In genomic region chr13:29508130-29508873, GRCh38 we compare ENCODE assay signal across 9 cellular contexts.
DNase-seq lines count a peak whose midpoint lies in the region; ATAC-seq and TF ChIP-seq lines count a peak whose summit lies in the region.
"Had no signal": no experiment of that assay in that cellular context is flagged by ENCODE, and none has a peak within 500 bp of the region (broad histone marks: within the 10 kb centered on the region; RNA-seq: fewer than 3 reads in every experiment).

No MANE protein-coding gene starts in this region.

- no peaks in the 10 kb centered on the region for H4K20me1 ChIP-seq in KMS-11 (ENCODE audit: insufficient read depth)

- peak overlapping the region; percentile 45; the same call in 1 of the 2 replicates for H3K4me2 ChIP-seq in KMS-11

- POLR2A ChIA-PET in CD4-positive, alpha-beta T cell (lab: Charles Lee) = interaction anchor here (0.6 kb wide), 1 partner anchor 97 kb away, joined by 3 read pairs; no protein-coding TSS in a partner anchor
- POLR2A ChIA-PET in RWPE1 (lab: Yijun Ruan, JAX; ENCODE audit: low non-redundant PET) = no interaction called here

- intact Hi-C loops in CD4-positive, alpha-beta T cell (cut with DNase I, micrococcal nuclease) = loop anchor here (1.0 to 10.0 kb wide), 3 partner anchors 200 to 1066 kb away; no protein-coding TSS in a partner anchor

- H2AFZ ChIP-seq in KMS-11 (ENCODE audit: low read depth) = no peak overlapping the region

- H3K4me3 ChIP-seq in KMS-11 (IDR thresholded peaks at IDR 0.05; ENCODE audit: insufficient read depth, low read depth, low read length) (no peak overlapping the region), neutrophil (ENCODE audit: low read depth in 1 of 2, low read length in 1 of 2) (no peak overlapping the region), stomach smooth muscle (ENCODE audit: low read length in 2 of 2) (peak overlapping the region in 1 of 2 donors; percentile 47)

- H3K9me3 ChIP-seq in CD4-positive, alpha-beta T cell (ENCODE audit: control insufficient read depth, low read length) = no peaks in the 10 kb centered on the region
- H3K9me3 ChIP-seq in neutrophil = no peaks in the 10 kb centered on the region
- H3K9me3 ChIP-seq in stomach smooth muscle (ENCODE audit: control insufficient read depth in 2 of 2, low read length in 2 of 2) = no peaks in the 10 kb centered on the region

- H3K9ac ChIP-seq in KMS-11 (peak overlapping the region; percentile 27; the same call in 1 of the 2 replicates), stomach smooth muscle (ENCODE audit: low read length in 2 of 2) (no peak overlapping the region)

- H3K27ac ChIP-seq in CD4-positive, alpha-beta T cell (ENCODE audit: low read depth, low read length) = no peak overlapping the region
- peak overlapping the region; percentile 69 for H3K27ac ChIP-seq in KMS-11
- H3K27ac ChIP-seq in RWPE1 = peak overlapping the region; percentile 47
- no peak overlapping the region for H3K27ac ChIP-seq in neutrophil
- peak overlapping the region; percentile 53 for H3K27ac ChIP-seq in stomach smooth muscle (ENCODE audit: low read length)

- peaks cover 21% of the 10 kb centered on the region for H3K36me3 Mint-ChIP-seq in CD4-positive, alpha-beta T cell (ENCODE audit: low read depth)

- H3K4me1 ChIP-seq in KMS-11 (ENCODE audit: low read depth, poor library complexity, severe bottlenecking) (peaks cover 25% of the 10 kb centered on the region), neutrophil (ENCODE audit: control insufficient read depth in 1 of 2, insufficient read depth in 1 of 2, low read depth in 1 of 2, low read length in 1 of 2) (no peaks in the 10 kb centered on the region), stomach smooth muscle (ENCODE audit: control insufficient read depth, insufficient read depth, low read length) (peaks cover 36% of the 10 kb centered on the region)

- CTCF ChIA-PET in CD4-positive, alpha-beta T cell (lab: Charles Lee) = interaction anchor here (0.8 to 3.0 kb wide), 8 partner anchors 9 to 606 kb away, joined by 3 to 35 read pairs (median 5); no protein-coding TSS in a partner anchor
- CTCF ChIA-PET in RWPE1 (lab: Yijun Ruan, JAX) = interaction anchor here (0.5 to 2.8 kb wide), 29 partner anchors 9 to 1029 kb away, joined by 3 to 23 read pairs (median 3); partner anchors contain the start of gene UBL3

- H3K36me3 ChIP-seq in KMS-11 (ENCODE audit: insufficient read depth) (no peaks in the 10 kb centered on the region), neutrophil (peaks cover 5% of the 10 kb centered on the region), stomach smooth muscle (ENCODE audit: control insufficient read depth in 2 of 2, insufficient read depth in 2 of 2, low read length in 2 of 2) (peaks cover 0 to 3% of the 10 kb centered on the region in 2 donors)

- no peaks in the 10 kb centered on the region for H3K4me1 Mint-ChIP-seq in CD4-positive, alpha-beta T cell (ENCODE audit: low read depth)

- no peak overlapping the region for H3K4me3 Mint-ChIP-seq in CD4-positive, alpha-beta T cell
- H3K4me3 Mint-ChIP-seq: T-helper 1 cell treated with Interleukin-12 subunit alpha and Interleukin-12 subunit beta and Interleukin-4 antibody, amounts not matched to agents 30 μg/mL and 1 μg/mL, for 36 hours had no signal

- DNase-seq in CD4-positive, alpha-beta T cell = peak; percentile 49 to 79 (median 67)
- DNase-seq in RWPE1 (ENCODE audit: low spot score) (peak; percentile 79), fibroblast of the conjunctiva (ENCODE audit: low read depth) (peak; percentile 76)
- peak; percentile 52 to 64 for DNase-seq in activated T-helper 1 cell treated with anti-CD3 and anti-CD28 coated beads, Interleukin-2, amount 50 U/mL, for 16 hours (ENCODE audit: low read depth in 1 of 2, low spot score in 1 of 2)

- peak; percentile 88 for TF ChIP-seq CTCF in CD4-positive, alpha-beta T cell (IDR thresholded peaks at IDR 0.05)
- peak; percentile 76 for TF ChIP-seq CTCF in KMS-11 (conservative IDR thresholded peaks at IDR 0.05; ENCODE audit: low read depth, low read length)
- TF ChIP-seq CTCF in RWPE1 (conservative IDR thresholded peaks at IDR 0.05; ENCODE audit: low read depth) = peak; percentile 94
- peak; percentile 76 for TF ChIP-seq CTCF in neutrophil (IDR thresholded peaks at IDR 0.05)

- H3K27me3 Mint-ChIP-seq in CD4-positive, alpha-beta T cell = peaks cover 11% of the 10 kb centered on the region

- no peaks in the 10 kb centered on the region for H3K79me2 ChIP-seq in KMS-11 (ENCODE audit: insufficient read depth, low read depth)

- no peaks in the 10 kb centered on the region for H3K9me3 Mint-ChIP-seq in CD4-positive, alpha-beta T cell
- H3K9me3 Mint-ChIP-seq: T-helper 1 cell treated with Interleukin-12 subunit alpha and Interleukin-12 subunit beta and Interleukin-4 antibody, amounts not matched to agents 30 μg/mL and 1 μg/mL, for 36 hours had no signal

- H3K27ac Mint-ChIP-seq in CD4-positive, alpha-beta T cell = no peak overlapping the region
- H3K27ac Mint-ChIP-seq: T-helper 1 cell treated with Interleukin-12 subunit alpha and Interleukin-12 subunit beta and Interleukin-4 antibody, amounts not matched to agents 30 μg/mL and 1 μg/mL, for 36 hours had no signal

- no peaks in the 10 kb centered on the region for H3K27me3 ChIP-seq in CD4-positive, alpha-beta T cell (ENCODE audit: control insufficient read depth, insufficient read depth, low read length)
- H3K27me3 ChIP-seq in KMS-11 (ENCODE audit: insufficient read depth, low read depth) = no peaks in the 10 kb centered on the region
- peaks cover 29% of the 10 kb centered on the region for H3K27me3 ChIP-seq in neutrophil
- no peaks in the 10 kb centered on the region for H3K27me3 ChIP-seq in stomach smooth muscle (ENCODE audit: control insufficient read depth in 1 of 2, insufficient read depth in 2 of 2, low read length in 2 of 2)

- ATAC-seq in CD4-positive, alpha-beta T cell (ENCODE audit: poor library complexity) = peak; percentile 75
- ATAC-seq in GM19372 (IDR thresholded peaks at IDR 0.05; ENCODE audit: low read depth, unreplicated experiment) = peak; percentile 61

Comparison
In these comparisons a context has a peak if more than half of its experiments do, and no peak if none do; other contexts are left out.
1. H3K27ac ChIP-seq: peak in KMS-11 (single experiment), RWPE1 (single experiment) and stomach smooth muscle (single experiment); none in CD4-positive, alpha-beta T cell (single experiment) and neutrophil (single experiment).
2. Peak in every context shown above with its lines, with median percentiles within 50 percentile points of each other: DNase-seq and CTCF ChIP-seq.